10 cellular contexts compared by ENCODE assay signal in the genomic region with DNA sequence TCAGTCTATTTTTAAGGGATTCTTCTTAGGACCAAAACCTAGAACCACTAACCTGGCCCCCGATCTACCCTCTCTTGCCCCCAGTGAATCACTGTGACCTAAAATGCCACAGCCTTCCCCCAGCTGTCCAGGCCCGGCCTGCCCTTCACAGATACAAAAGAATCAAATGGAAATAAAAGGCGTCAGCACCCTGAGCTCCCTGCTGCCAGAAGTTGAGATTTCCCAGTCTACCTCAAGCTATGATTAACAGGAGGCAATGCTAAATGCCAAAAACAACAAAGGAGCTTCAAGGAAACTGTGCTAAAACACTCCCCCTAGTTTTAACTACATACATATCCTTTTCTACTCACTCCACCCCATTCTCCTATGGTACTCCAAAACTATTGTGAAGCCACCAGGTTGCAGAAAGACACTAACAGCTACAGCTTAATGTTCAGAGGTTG.
DNase-seq lines count a peak whose midpoint lies in the region; ATAC-seq and TF ChIP-seq lines count a peak whose summit lies in the region.
"Had no signal": no experiment of that assay in that cellular context is flagged by ENCODE, and none has a peak within 500 bp of the region (broad histone marks: within the 10 kb centered on the region; RNA-seq: fewer than 3 reads in every experiment).

No MANE protein-coding gene starts in this region.

- POLR2A ChIA-PET in HEK293 (lab: Yijun Ruan, JAX), result interaction anchor here (0.6 kb wide), 1 partner anchor 68 kb away, joined by 7 read pairs; a partner anchor contains a TSS

- DNase-seq in astrocyte of the cerebellum (ENCODE audit: low read depth) (peak; percentile 82), kidney epithelial cell (ENCODE audit: low read depth) (peak; percentile 73), skeletal muscle cell (ENCODE audit: low read depth) (peak; percentile 84), NCI-H82 treated with DMSO at 0.1 percent for 48 hours (lab: John Stamatoyannopoulos, UW; ENCODE audit: unreplicated experiment) (no peak), 8988T (no peak)
- no peak for DNase-seq in activated CD8-positive, alpha-beta memory T cell treated with anti-CD3 and anti-CD28 coated beads, Interleukin-2, amount 10 ng/mL, durations not matched to agents 7 days and 5 days
- DNase-seq: activated naive CD4-positive, alpha-beta T cell treated with Interleukin-2 at 50 U/mL for 16 hours; NCI-H2171 treated with DMSO at 0.1 percent for 48 hours had no signal

- peaks cover 2% of the 10 kb centered on the region for H3K36me3 Mint-ChIP-seq in activated CD8-positive, alpha-beta memory T cell treated with anti-CD3 and anti-CD28 coated beads, Interleukin-2, amount 10 ng/mL, durations not matched to agents 7 days and 5 days

- no peaks in the 10 kb centered on the region for H3K9me3 ChIP-seq in HEK293 (ENCODE audit: control insufficient read depth, insufficient read depth, low read depth, low read length)

- TF ChIP-seq CTCF in HEK293 (tag by site-specific recombination; IDR thresholded peaks at IDR 0.05), result no peak
- TF ChIP-seq CTCF in astrocyte of the cerebellum (IDR thresholded peaks at IDR 0.05; ENCODE audit: low read depth, low read length, missing control alignments), result peak; percentile 16
- TF ChIP-seq CTCF in kidney epithelial cell (IDR thresholded peaks at IDR 0.05; ENCODE audit: insufficient read depth, low read length, poor library complexity, severe bottlenecking), result no peak

- no peak for ATAC-seq in activated CD8-positive, alpha-beta memory T cell treated with anti-CD3 and anti-CD28 coated beads, Interleukin-2, amount 10 ng/mL, durations not matched to agents 7 days and 5 days
- no peak for ATAC-seq in GM18909 (IDR thresholded peaks at IDR 0.05; ENCODE audit: poor library complexity, unreplicated experiment)

- no peak overlapping the region for H3K4me3 ChIP-seq in HEK293 (ENCODE audit: low read depth, low read length)
- no peak overlapping the region for H3K4me3 ChIP-seq in astrocyte of the cerebellum (ENCODE audit: low read depth, low read length)
- no peak overlapping the region for H3K4me3 ChIP-seq in kidney epithelial cell (ENCODE audit: low read depth, low read length)
- H3K4me3 ChIP-seq in skeletal muscle cell (ENCODE audit: low read depth, low read length), result no peak overlapping the region

- H3K27me3 ChIP-seq in kidney epithelial cell (ENCODE audit: control insufficient read depth, insufficient read depth, low read length), result no peaks in the 10 kb centered on the region

- H3K27ac ChIP-seq in HEK293 (ENCODE audit: extremely low read depth, low read depth, low read length), result no peak overlapping the region

- CTCF ChIA-PET in HEK293 (lab: Yijun Ruan, JAX), result interaction anchor here (0.6 to 1.2 kb wide), 4 partner anchors 17 to 577 kb away, joined by 3 read pairs; no protein-coding TSS in a partner anchor
- CTCF ChIA-PET in activated CD8-positive, alpha-beta memory T cell treated with anti-CD3 and anti-CD28 coated beads, Interleukin-2, amount 10 ng/mL, durations not matched to agents 7 days and 5 days (lab: Charles Lee), result interaction anchor here (1.5 to 1.6 kb wide), 3 partner anchors 11 to 16 kb away, joined by 3 to 7 read pairs (median 6); no protein-coding TSS in a partner anchor

- H3K36me3 ChIP-seq in HEK293 (ENCODE audit: control insufficient read depth in 2 of 2, insufficient read depth in 1 of 2, low read length in 2 of 2) (no peaks in the 10 kb centered on the region), kidney epithelial cell (ENCODE audit: control insufficient read depth, insufficient read depth, low read length) (no peaks in the 10 kb centered on the region)

- peaks cover 9% of the 10 kb centered on the region for H3K4me1 ChIP-seq in HEK293 (ENCODE audit: control insufficient read depth, insufficient read depth, low read length)

- H3K9me3 Mint-ChIP-seq in activated CD8-positive, alpha-beta memory T cell treated with anti-CD3 and anti-CD28 coated beads, Interleukin-2, amount 10 ng/mL, durations not matched to agents 7 days and 5 days (ENCODE audit: low read depth), result no peaks in the 10 kb centered on the region

- H3K27ac Mint-ChIP-seq in activated CD8-positive, alpha-beta memory T cell treated with anti-CD3 and anti-CD28 coated beads, Interleukin-2, amount 10 ng/mL, durations not matched to agents 7 days and 5 days, result no peak overlapping the region

- H3K27me3 Mint-ChIP-seq in activated CD8-positive, alpha-beta memory T cell treated with anti-CD3 and anti-CD28 coated beads, Interleukin-2, amount 10 ng/mL, durations not matched to agents 7 days and 5 days, result no peaks in the 10 kb centered on the region

- no peak overlapping the region for H3K4me3 Mint-ChIP-seq in activated CD8-positive, alpha-beta memory T cell treated with anti-CD3 and anti-CD28 coated beads, Interleukin-2, amount 10 ng/mL, durations not matched to agents 7 days and 5 days

- peaks cover 43% of the 10 kb centered on the region for H3K4me1 Mint-ChIP-seq in activated CD8-positive, alpha-beta memory T cell treated with anti-CD3 and anti-CD28 coated beads, Interleukin-2, amount 10 ng/mL, durations not matched to agents 7 days and 5 days

- in situ Hi-C loops in astrocyte of the cerebellum (cut with HindIII; ENCODE audit: low sequenced_read_pairs), result no loop called here

TF ChIP-seq in HEK293, 187 proteins besides CTCF, POLR2A, EP300 and RAD21 (continues in another document):
- TF ChIP-seq ZNF530 (tag by site-specific recombination; IDR thresholded peaks at IDR 0.05; ENCODE audit: low read depth), result no peak
- no peak for TF ChIP-seq BCL11A (tag by site-specific recombination; IDR thresholded peaks at IDR 0.05; ENCODE audit: low read depth)
- no peak for TF ChIP-seq ZNF600 (tag by site-specific recombination; IDR thresholded peaks at IDR 0.05)
- TF ChIP-seq, protein P1, sequence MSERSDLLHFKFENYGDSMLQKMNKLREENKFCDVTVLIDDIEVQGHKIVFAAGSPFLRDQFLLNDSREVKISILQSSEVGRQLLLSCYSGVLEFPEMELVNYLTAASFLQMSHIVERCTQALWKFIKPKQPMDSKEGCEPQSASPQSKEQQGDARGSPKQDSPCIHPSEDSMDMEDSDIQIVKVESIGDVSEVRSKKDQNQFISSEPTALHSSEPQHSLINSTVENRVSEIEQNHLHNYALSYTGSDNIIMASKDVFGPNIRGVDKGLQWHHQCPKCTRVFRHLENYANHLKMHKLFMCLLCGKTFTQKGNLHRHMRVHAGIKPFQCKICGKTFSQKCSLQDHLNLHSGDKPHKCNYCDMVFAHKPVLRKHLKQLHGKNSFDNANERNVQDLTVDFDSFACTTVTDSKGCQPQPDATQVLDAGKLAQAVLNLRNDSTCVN (tag by site-specific recombination; optimal IDR thresholded peaks at IDR 0.05), result no peak
- TF ChIP-seq KLF10 (tag by site-specific recombination; IDR thresholded peaks at IDR 0.05), result no peak
- no peak for TF ChIP-seq ZNF214 (tag by site-specific recombination; IDR thresholded peaks at IDR 0.05; ENCODE audit: borderline replicate concordance)
- TF ChIP-seq, protein P2, sequence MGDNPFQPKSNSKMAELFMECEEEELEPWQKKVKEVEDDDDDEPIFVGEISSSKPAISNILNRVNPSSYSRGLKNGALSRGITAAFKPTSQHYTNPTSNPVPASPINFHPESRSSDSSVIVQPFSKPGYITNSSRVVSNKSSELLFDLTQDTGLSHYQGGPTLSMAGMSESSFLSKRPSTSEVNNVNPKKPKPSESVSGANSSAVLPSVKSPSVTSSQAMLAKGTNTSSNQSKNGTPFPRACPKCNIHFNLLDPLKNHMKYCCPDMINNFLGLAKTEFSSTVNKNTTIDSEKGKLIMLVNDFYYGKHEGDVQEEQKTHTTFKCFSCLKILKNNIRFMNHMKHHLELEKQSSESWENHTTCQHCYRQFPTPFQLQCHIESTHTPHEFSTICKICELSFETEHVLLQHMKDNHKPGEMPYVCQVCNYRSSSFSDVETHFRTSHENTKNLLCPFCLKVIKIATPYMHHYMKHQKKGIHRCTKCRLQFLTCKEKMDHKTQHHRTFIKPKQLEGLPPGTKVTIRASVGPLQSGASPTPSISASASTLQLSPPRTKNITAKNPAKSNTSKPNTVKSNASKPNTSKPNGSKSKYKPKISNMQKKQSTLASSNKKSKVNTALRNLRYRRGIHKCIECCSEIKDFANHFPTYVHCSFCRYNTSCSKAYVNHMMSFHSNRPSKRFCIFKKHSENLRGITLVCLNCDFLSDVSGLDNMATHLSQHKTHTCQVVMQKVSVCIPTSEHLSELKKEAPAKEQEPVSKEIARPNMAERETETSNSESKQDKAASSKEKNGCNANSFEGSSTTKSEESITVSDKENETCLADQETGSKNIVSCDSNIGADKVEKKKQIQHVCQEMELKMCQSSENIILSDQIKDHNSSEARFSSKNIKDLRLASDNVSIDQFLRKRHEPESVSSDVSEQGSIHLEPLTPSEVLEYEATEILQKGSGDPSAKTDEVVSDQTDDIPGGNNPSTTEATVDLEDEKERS (tag by site-specific recombination; IDR thresholded peaks at IDR 0.05), result no peak
- TF ChIP-seq ZNF239 (tag by site-specific recombination; IDR thresholded peaks at IDR 0.05), result no peak
- TF ChIP-seq ZNF660 (tag by site-specific recombination; IDR thresholded peaks at IDR 0.05), result no peak
- TF ChIP-seq ZNF664 (tag by site-specific recombination; IDR thresholded peaks at IDR 0.05), result no peak
- no peak for TF ChIP-seq KLF7 (tag by site-specific recombination; IDR thresholded peaks at IDR 0.05; ENCODE audit: borderline replicate concordance)
- TF ChIP-seq ZBTB17 (tag by site-specific recombination; IDR thresholded peaks at IDR 0.05), result 0 out of 2 replicates have a peak, but pooled peaks have one; percentile 23
- no peak for TF ChIP-seq ZNF747 (tag by site-specific recombination; IDR thresholded peaks at IDR 0.05)
- no peak for TF ChIP-seq ZSCAN16 (tag by site-specific recombination; IDR thresholded peaks at IDR 0.05)
- TF ChIP-seq ZNF335 (tag by site-specific recombination; conservative IDR thresholded peaks at IDR 0.05), result peak; percentile 71
- TF ChIP-seq ZNF416 (tag by site-specific recombination; IDR thresholded peaks at IDR 0.05), result no peak
- no peak for TF ChIP-seq ZFP69B (tag by site-specific recombination; IDR thresholded peaks at IDR 0.05)
- TF ChIP-seq ZNF324 (tag by site-specific recombination; IDR thresholded peaks at IDR 0.05), result no peak
- no peak for TF ChIP-seq GFI1B (tag by site-specific recombination; IDR thresholded peaks at IDR 0.05)

Comparison
In these comparisons a context has a peak if more than half of its experiments do, and no peak if none do; other contexts are left out.
1. DNase-seq: peak in astrocyte of the cerebellum (single experiment), kidney epithelial cell (single experiment) and skeletal muscle cell (single experiment); none in NCI-H82 treated with DMSO at 0.1 percent for 48 hours (single experiment), activated CD8-positive, alpha-beta memory T cell treated with anti-CD3 and anti-CD28 coated beads, Interleukin-2, amount 10 ng/mL, durations not matched to agents 7 days and 5 days (single experiment) and 8988T (single experiment).